In genomic region chr10:69303632-69304035, GRCh38 we compare ENCODE assay signal across 1 cellular context.
TF ChIP-seq lines count a peak whose summit lies in the region.

No MANE protein-coding gene starts in this region.

TF ChIP-seq in H1, 55 proteins besides CTCF, POLR2A, EP300 and RAD21:
- TF ChIP-seq ATF3 (IDR thresholded peaks at IDR 0.05; ENCODE audit: insufficient read depth, low read depth, low read length): no peak
- no peak for TF ChIP-seq CHD7 (IDR thresholded peaks at IDR 0.05; ENCODE audit: insufficient replicate concordance, low read length)
- TF ChIP-seq CBX5 (IDR thresholded peaks at IDR 0.05; ENCODE audit: low read depth, low read length): no peak
- TF ChIP-seq RXRA (IDR thresholded peaks at IDR 0.05; ENCODE audit: insufficient read depth, low read depth, low read length): no peak
- no peak for TF ChIP-seq POLR2AphosphoS5 (IDR thresholded peaks at IDR 0.05; ENCODE audit: low read depth, low read length)
- TF ChIP-seq SRF (IDR thresholded peaks at IDR 0.05; ENCODE audit: low read depth, low read length): no peak
- TF ChIP-seq TAF1 (IDR thresholded peaks at IDR 0.05; ENCODE audit: low read depth, low read length): no peak
- TF ChIP-seq KDM5A (IDR thresholded peaks at IDR 0.05; ENCODE audit: low read length): no peak
- no peak for TF ChIP-seq USF2 (IDR thresholded peaks at IDR 0.05; ENCODE audit: low read length)
- no peak for TF ChIP-seq PHF8 (conservative IDR thresholded peaks at IDR 0.05; ENCODE audit: low read depth, low read length)
- TF ChIP-seq HDAC6 (IDR thresholded peaks at IDR 0.05; ENCODE audit: low read depth, low read length): no peak
- no peak for TF ChIP-seq MAFK (IDR thresholded peaks at IDR 0.05; ENCODE audit: low read depth, low read length)
- no peak for TF ChIP-seq SIX5 (IDR thresholded peaks at IDR 0.05; ENCODE audit: low read depth, low read length)
- no peak for TF ChIP-seq YY1 (IDR thresholded peaks at IDR 0.05; ENCODE audit: low read depth, low read length)
- TF ChIP-seq CBX8 (IDR thresholded peaks at IDR 0.05; ENCODE audit: borderline replicate concordance, low read depth, low read length): no peak
- TF ChIP-seq SP4 (IDR thresholded peaks at IDR 0.05; ENCODE audit: low read length): no peak
